Comparison of ENCODE assay signal across 15 cellular contexts in the genomic region with DNA sequence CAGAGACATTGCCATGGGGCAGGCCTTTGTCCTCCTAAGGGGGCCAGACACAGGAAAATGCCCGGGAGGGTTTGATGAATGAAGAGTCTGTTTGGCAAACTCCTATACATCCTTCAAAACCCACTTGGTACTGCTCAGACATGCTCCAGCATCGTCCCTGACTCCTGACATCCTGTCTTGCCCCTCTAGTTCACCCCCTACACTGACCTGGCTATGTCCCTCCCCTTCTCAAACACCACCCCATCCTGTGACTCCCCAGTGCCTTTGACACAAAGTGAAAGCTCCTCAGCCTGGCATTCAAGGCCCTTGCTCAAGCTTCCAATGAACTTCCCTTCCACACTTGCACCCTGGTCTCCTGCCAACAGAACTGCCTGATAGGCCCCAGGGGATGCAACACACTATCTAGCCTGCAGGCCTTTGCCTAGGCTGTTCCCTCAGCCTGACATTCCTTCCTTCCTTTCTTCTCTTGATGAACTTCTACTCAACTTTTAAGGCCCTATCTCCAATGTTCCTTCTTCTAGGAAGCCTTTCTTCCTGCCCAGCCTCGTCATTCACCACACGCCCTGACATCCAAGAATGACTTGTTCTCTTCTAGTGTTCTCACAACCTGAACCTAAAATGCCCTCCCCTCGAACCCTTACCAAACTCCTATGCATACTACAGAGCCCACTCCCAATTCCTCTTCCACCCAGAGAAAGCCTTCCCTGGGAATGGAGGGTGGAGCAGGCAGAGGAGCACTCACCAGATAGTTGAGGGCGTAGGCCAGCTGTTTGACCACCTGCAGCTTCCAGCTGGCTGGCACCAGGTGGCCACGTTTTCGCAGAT. TPM values are rescaled to one million over a fixed set of nuclear protein-coding genes. Genes with fewer than 3 reads are reported as not detected.
DNase-seq lines count a peak whose midpoint lies in the region; ATAC-seq and TF ChIP-seq lines count a peak whose summit lies in the region.
"Had no signal": no experiment of that assay in that cellular context is flagged by ENCODE, and none has a peak within 500 bp of the region (broad histone marks: within the 10 kb centered on the region; RNA-seq: fewer than 3 reads in every experiment).

No MANE protein-coding gene starts in this region.

- H3K4me1 ChIP-seq in SK-N-SH (ENCODE audit: control insufficient read depth in 1 of 2, insufficient read depth in 2 of 2, low read depth in 1 of 2, low read length in 1 of 2) (peaks cover 0 to 5% of the 10 kb centered on the region in 2 experiments; a peak in 1 of 4 replicates), mesenchymal stem cell (ENCODE audit: control insufficient read depth, insufficient read depth, low read depth, low read length) (peaks cover 2% of the 10 kb centered on the region)
- H3K4me1 ChIP-seq: left lung had no signal

- no peak overlapping the region for H3K14ac ChIP-seq in mesenchymal stem cell (ENCODE audit: low read length in 2 of 2)

- no peak for ATAC-seq in SK-N-SH treated with all-trans-retinoic acid at 6 μM for 48 hours
- ATAC-seq in activated CD8-positive, alpha-beta T cell treated with anti-CD3 and anti-CD28 coated beads, Interleukin-2, amount 10 ng/mL, durations not matched to agents 7 days and 5 days: no peak
- ATAC-seq: left lung, Right ventricle myocardium inferior had no signal

- H4K20me1 ChIP-seq in SK-N-SH (ENCODE audit: insufficient read depth): no peaks in the 10 kb centered on the region

- no peak for TF ChIP-seq RAD21 in SK-N-SH (IDR thresholded peaks at IDR 0.05; ENCODE audit: low read length)

- no peak for TF ChIP-seq EP300 in SK-N-SH (IDR thresholded peaks at IDR 0.05; ENCODE audit: borderline replicate concordance in 1 of 2, low read depth in 1 of 2, low read length in 1 of 2)

- no peaks in the 10 kb centered on the region for H3K79me1 ChIP-seq in mesenchymal stem cell (replicated peaks; ENCODE audit: low read length, poor library complexity, severe bottlenecking)

- H3K4ac ChIP-seq in mesenchymal stem cell (ENCODE audit: low read depth in 1 of 2, low read length in 2 of 2): peak overlapping the region in 1 of 2 experiments; percentile 47

- no peaks in the 10 kb centered on the region for H3K79me2 ChIP-seq in SK-N-SH (ENCODE audit: insufficient read depth)

- POLR2A ChIA-PET in SK-N-SH (lab: Yijun Ruan, JAX): no interaction called here
- POLR2A ChIA-PET in activated CD8-positive, alpha-beta T cell treated with anti-CD3 and anti-CD28 coated beads, Interleukin-2, amount 10 ng/mL, durations not matched to agents 7 days and 5 days (lab: Charles Lee): interaction anchor here (1.2 to 2.5 kb wide), 3 partner anchors 11 to 22 kb away, joined by 3 to 12 read pairs (median 3); a partner anchor contains a TSS

- no peak overlapping the region for H2AK5ac ChIP-seq in mesenchymal stem cell (ENCODE audit: low read length, severe bottlenecking)

- no peak for TF ChIP-seq CTCF in SK-N-SH (IDR thresholded peaks at IDR 0.05)

- CTCF ChIA-PET in SK-N-SH (lab: Yijun Ruan, JAX): interaction anchor here (0.9 to 2.5 kb wide), 3 partner anchors 20 to 32 kb away, joined by 3 to 9 read pairs (median 3); no protein-coding TSS in a partner anchor
- CTCF ChIA-PET in activated CD8-positive, alpha-beta T cell treated with anti-CD3 and anti-CD28 coated beads, Interleukin-2, amount 10 ng/mL, durations not matched to agents 7 days and 5 days (lab: Charles Lee): no interaction called here

- H3K18ac ChIP-seq in mesenchymal stem cell (ENCODE audit: low read depth in 1 of 2, low read length in 2 of 2): no peak overlapping the region

- peaks cover 79% of the 10 kb centered on the region for H3K36me3 Mint-ChIP-seq in activated CD8-positive, alpha-beta T cell treated with anti-CD3 and anti-CD28 coated beads, Interleukin-2, amount 10 ng/mL, durations not matched to agents 7 days and 5 days (ENCODE audit: low read depth)

- H3K4me1 Mint-ChIP-seq in activated CD8-positive, alpha-beta T cell treated with anti-CD3 and anti-CD28 coated beads, Interleukin-2, amount 10 ng/mL, durations not matched to agents 7 days and 5 days (ENCODE audit: low read depth): peaks cover 12% of the 10 kb centered on the region

- H2BK5ac ChIP-seq in mesenchymal stem cell (ENCODE audit: low read depth, low read length, poor library complexity, severe bottlenecking): no peak overlapping the region

- H3K36me3 ChIP-seq in SK-N-SH (replicated peaks in 1 of 2; ENCODE audit: control insufficient read depth in 1 of 2, insufficient read depth in 2 of 2, low read length in 1 of 2) (no peaks in the 10 kb centered on the region), mesenchymal stem cell (ENCODE audit: control insufficient read depth in 1 of 2, insufficient read depth in 2 of 2, low read depth in 1 of 2, low read length in 2 of 2) (no peaks in the 10 kb centered on the region)
- H3K36me3 ChIP-seq: cardiac muscle cell, vagina had no signal

- H3K9me3 ChIP-seq in SK-N-SH (no peaks in the 10 kb centered on the region), mesenchymal stem cell (ENCODE audit: control insufficient read depth, low read length) (no peaks in the 10 kb centered on the region)
- H3K9me3 ChIP-seq: left lung, vagina had no signal

- no peak overlapping the region for H3K4me3 Mint-ChIP-seq in activated CD8-positive, alpha-beta T cell treated with anti-CD3 and anti-CD28 coated beads, Interleukin-2, amount 10 ng/mL, durations not matched to agents 7 days and 5 days

- peaks cover 6% of the 10 kb centered on the region for H3K9me3 Mint-ChIP-seq in activated CD8-positive, alpha-beta T cell treated with anti-CD3 and anti-CD28 coated beads, Interleukin-2, amount 10 ng/mL, durations not matched to agents 7 days and 5 days (ENCODE audit: insufficient read depth)

- no peaks in the 10 kb centered on the region for H3F3A ChIP-seq in SK-N-SH (replicated peaks; ENCODE audit: insufficient read depth)

- no peak overlapping the region for H4K8ac ChIP-seq in mesenchymal stem cell (ENCODE audit: low read length)

- H2BK12ac ChIP-seq in mesenchymal stem cell (ENCODE audit: low read length in 2 of 2): no peak overlapping the region

- no peaks in the 10 kb centered on the region for H3K27me3 Mint-ChIP-seq in activated CD8-positive, alpha-beta T cell treated with anti-CD3 and anti-CD28 coated beads, Interleukin-2, amount 10 ng/mL, durations not matched to agents 7 days and 5 days (ENCODE audit: low read depth)

- H3K27me3 ChIP-seq in SK-N-SH (ENCODE audit: insufficient read depth) (no peaks in the 10 kb centered on the region), mesenchymal stem cell (ENCODE audit: control insufficient read depth in 1 of 2, insufficient read depth in 1 of 2, low read length in 2 of 2) (peaks cover 20 to 56% of the 10 kb centered on the region in 2 experiments)
- H3K27me3 ChIP-seq: cardiac muscle cell, vagina had no signal

- H3K23ac ChIP-seq in mesenchymal stem cell (ENCODE audit: low read length in 2 of 2): no peak overlapping the region

- DNase-seq in SK-N-SH (no peak), COLO668 (lab: John Stamatoyannopoulos, UW; ENCODE audit: unreplicated experiment) (peak; percentile 75), mesenchymal stem cell (peak; percentile 5), SKM-1 treated with dmso at 0.1 percent for 144 hours (lab: John Stamatoyannopoulos, UW; ENCODE audit: unreplicated experiment) (no peak), DMS 273 treated with DMSO at 0.1 percent for 48 hours (lab: John Stamatoyannopoulos, UW) (no peak), AML-193 (lab: John Stamatoyannopoulos, UW) (no peak)
- DNase-seq in activated CD8-positive, alpha-beta T cell treated with anti-CD3 and anti-CD28 coated beads, Interleukin-2, amount 10 ng/mL, durations not matched to agents 7 days and 5 days: no peak
- DNase-seq: Calu3, left lung, NCI-H2029 treated with DMSO at 0.1 percent for 48 hours had no signal

- H3K9me2 ChIP-seq in SK-N-SH: no peaks in the 10 kb centered on the region

- H3K9ac ChIP-seq in SK-N-SH: no peak overlapping the region
- H3K9ac ChIP-seq in mesenchymal stem cell (ENCODE audit: low read length): no peak overlapping the region

- H3K27ac Mint-ChIP-seq in activated CD8-positive, alpha-beta T cell treated with anti-CD3 and anti-CD28 coated beads, Interleukin-2, amount 10 ng/mL, durations not matched to agents 7 days and 5 days: peak overlapping the region; percentile 51

- no peak overlapping the region for H2BK120ac ChIP-seq in mesenchymal stem cell (ENCODE audit: low read depth, low read length)

- H4K91ac ChIP-seq in mesenchymal stem cell (ENCODE audit: low read length): no peak overlapping the region

- no peak overlapping the region for H2BK15ac ChIP-seq in mesenchymal stem cell (ENCODE audit: low read depth, poor library complexity, severe bottlenecking)

- H3K4me3 ChIP-seq in SK-N-SH (ENCODE audit: low read depth in 2 of 2, low read length in 1 of 2) (no peak overlapping the region), mesenchymal stem cell (ENCODE audit: insufficient read depth in 1 of 2, low read depth in 1 of 2, low read length in 2 of 2) (no peak overlapping the region)
- H3K4me3 ChIP-seq: cardiac muscle cell, left lung, vagina had no signal

- H3K27ac ChIP-seq in SK-N-SH (ENCODE audit: low read depth in 2 of 2, low read length in 1 of 2) (no peak overlapping the region), mesenchymal stem cell (ENCODE audit: low read length, poor library complexity, severe bottlenecking) (no peak overlapping the region)
- H3K27ac ChIP-seq: cardiac muscle cell, left lung, vagina had no signal

- no peak overlapping the region for H3K4me2 ChIP-seq in SK-N-SH
- H3K4me2 ChIP-seq in mesenchymal stem cell (ENCODE audit: low read length, poor library complexity, severe bottlenecking): no peak overlapping the region

- no peak overlapping the region for H2AFZ ChIP-seq in SK-N-SH (ENCODE audit: low read depth)
- no peak overlapping the region for H2AFZ ChIP-seq in mesenchymal stem cell (ENCODE audit: low read depth, low read length)

- WGBS in SK-N-SH (ENCODE audit: low lambda C conversion rate): 54% methylated on average over 8 of the region's 8 CpGs
- WGBS in mesenchymal stem cell: 67% methylated on average over 8 of the region's 8 CpGs

RNA-seq across cellular contexts. Expression of a gene that starts 12.4 kb away (rescaled TPM):
- 1.3 and 2.0 TPM in 2 replicates for polyA plus RNA-seq in SK-N-SH (2012; rRNA removed)
- 0.67 and 0.71 TPM in 2 replicates for polyA plus RNA-seq in SK-N-SH (2012; cell fraction: cytosol; rRNA removed)
- 6.4 and 7.2 TPM in 2 replicates for polyA plus RNA-seq in SK-N-SH (2012; cell fraction: nucleus; rRNA removed)
- 100 to 1,000 TPM; 125 to 127 TPM for total RNA-seq in activated CD8-positive, alpha-beta T cell treated with anti-CD3 and anti-CD28 coated beads, Interleukin-2, amount 10 ng/mL, durations not matched to agents 7 days and 5 days
- polyA plus RNA-seq in mesenchymal stem cell (2013, experiment 1 of 2): 3.5 TPM
- polyA plus RNA-seq in mesenchymal stem cell (2013, experiment 2 of 2): 3.3 TPM
- total RNA-seq: Calu3 had no signal

RNA-seq across cellular contexts. Expression of a gene that starts 14.1 kb away (rescaled TPM):
- 0.21 and 0.65 TPM in 2 replicates for polyA plus RNA-seq in SK-N-SH (2012; rRNA removed)
- 0.17 and 0.37 TPM in 2 replicates for polyA plus RNA-seq in SK-N-SH (2012; cell fraction: cytosol; rRNA removed)
- polyA plus RNA-seq in SK-N-SH (2012; cell fraction: nucleus; rRNA removed): 0.49 and 0.58 TPM in 2 replicates
- total RNA-seq in activated CD8-positive, alpha-beta T cell treated with anti-CD3 and anti-CD28 coated beads, Interleukin-2, amount 10 ng/mL, durations not matched to agents 7 days and 5 days: 1 to 10 TPM; 5.0 to 6.4 TPM
- 0.15 TPM for polyA plus RNA-seq in mesenchymal stem cell (2013, experiment 1 of 2)
- polyA plus RNA-seq in mesenchymal stem cell (2013, experiment 2 of 2): 0.33 TPM
- total RNA-seq: Calu3, Right ventricle myocardium inferior, vagina had no signal
- polyA plus RNA-seq: cardiac muscle cell had no signal

RNA-seq across cellular contexts. Expression of a gene that starts 24.3 kb away (rescaled TPM):
- 2,138 and 2,695 TPM in 2 replicates for polyA plus RNA-seq in SK-N-SH (2012; rRNA removed)
- polyA plus RNA-seq in SK-N-SH (2012; cell fraction: cytosol; rRNA removed): 1,924 and 2,091 TPM in 2 replicates
- 669 and 951 TPM in 2 replicates for polyA plus RNA-seq in SK-N-SH (2012; cell fraction: nucleus; rRNA removed)
- total RNA-seq in activated CD8-positive, alpha-beta T cell treated with anti-CD3 and anti-CD28 coated beads, Interleukin-2, amount 10 ng/mL, durations not matched to agents 7 days and 5 days: 1,000 to 10,000 TPM; 2,078 to 2,184 TPM
- 2,056 TPM for polyA plus RNA-seq in mesenchymal stem cell (2013, experiment 1 of 2)
- polyA plus RNA-seq in mesenchymal stem cell (2013, experiment 2 of 2): 2,116 TPM

RNA-seq across cellular contexts. Expression of a gene that starts 36.4 kb away (rescaled TPM):
- 0.02 TPM in 2 replicates for polyA plus RNA-seq in SK-N-SH (2012; rRNA removed)
- polyA plus RNA-seq in SK-N-SH (2012; cell fraction: cytosol; rRNA removed): 0.01 TPM in 1 of 2 replicates, not detected in the other
- polyA plus RNA-seq in SK-N-SH (2012; cell fraction: nucleus; rRNA removed): 0.01 and 0.02 TPM in 2 replicates
- 1 to 10 TPM; 1.5 to 1.8 TPM for total RNA-seq in activated CD8-positive, alpha-beta T cell treated with anti-CD3 and anti-CD28 coated beads, Interleukin-2, amount 10 ng/mL, durations not matched to agents 7 days and 5 days
- polyA plus RNA-seq in mesenchymal stem cell (2013, experiment 1 of 2): not detected
- not detected for polyA plus RNA-seq in mesenchymal stem cell (2013, experiment 2 of 2)
- total RNA-seq: Calu3, Right ventricle myocardium inferior, vagina had no signal
- polyA plus RNA-seq: cardiac muscle cell had no signal

RNA-seq across cellular contexts. Expression of a gene that starts 40.5 kb away (rescaled TPM):
- polyA plus RNA-seq in SK-N-SH (2012; rRNA removed): not detected in 2 replicates
- polyA plus RNA-seq in SK-N-SH (2012; cell fraction: cytosol; rRNA removed): not detected in 2 replicates
- polyA plus RNA-seq in SK-N-SH (2012; cell fraction: nucleus; rRNA removed): 0.05 TPM in 1 of 2 replicates, not detected in the other
- total RNA-seq in activated CD8-positive, alpha-beta T cell treated with anti-CD3 and anti-CD28 coated beads, Interleukin-2, amount 10 ng/mL, durations not matched to agents 7 days and 5 days: under 1 TPM in 1 of 2 experiments, not detected in 1; 0.13 TPM
- not detected for polyA plus RNA-seq in mesenchymal stem cell (2013, experiment 1 of 2)
- not detected for polyA plus RNA-seq in mesenchymal stem cell (2013, experiment 2 of 2)
- total RNA-seq: activated CD8-positive, alpha-beta memory T cell treated with anti-CD3 and anti-CD28 coated beads for 36 hours; cardiac muscle cell; Right ventricle myocardium inferior had no signal
- polyA plus RNA-seq: cardiac muscle cell had no signal

Comparison
In these comparisons a context has a peak if more than half of its experiments do, and no peak if none do; other contexts are left out.
1. DNase-seq: peak in COLO668 (single experiment) and mesenchymal stem cell (single experiment); none in SK-N-SH (single experiment), activated CD8-positive, alpha-beta T cell treated with anti-CD3 and anti-CD28 coated beads, Interleukin-2, amount 10 ng/mL, durations not matched to agents 7 days and 5 days (single experiment), SKM-1 treated with dmso at 0.1 percent for 144 hours (single experiment), DMS 273 treated with DMSO at 0.1 percent for 48 hours (single experiment) and AML-193 (0 of 2).